In genomic region chr5:95605786-95606185, GRCh38 we compare ENCODE assay signal across 30 cellular contexts. TPM values are rescaled to one million over a fixed set of nuclear protein-coding genes. Genes with fewer than 3 reads are reported as not detected.
"Had no signal": no experiment of that assay in that cellular context is flagged by ENCODE, and none has a peak within 500 bp of the region (broad histone marks: within the 10 kb centered on the region; RNA-seq: fewer than 3 reads in every experiment).

No MANE protein-coding gene starts in this region.

- H3K36me3 ChIP-seq: left lung, pancreas, right atrium auricular region, right lobe of liver, thyroid gland, transverse colon had no signal

- DNase-seq: hypothalamus; kidney glomerular epithelial cell; left cardiac atrium; left lung; lower lobe of right lung; mammary epithelial cell; mesenchymal stem cell; naive thymus-derived CD8-positive, alpha-beta T cell; nucleus accumbens; pancreas; posterior cingulate gyrus; right lobe of liver; stimulated activated CD4-positive, alpha-beta T cell treated with anti-CD3 and anti-CD28 coated beads, Interleukin-12 subunit alpha, Interleukin-12 subunit beta, amount 100 ng/mL, for 4 hours; stimulated activated CD4-positive, alpha-beta T cell treated with anti-CD3 and anti-CD28 coated beads, Interleukin-15, amount 100 ng/mL, for 24 hours; stimulated activated CD4-positive, alpha-beta T cell treated with anti-CD3 and anti-CD28 coated beads, Interleukin-2, amount 100 ng/mL, for 24 hours; stimulated activated CD4-positive, alpha-beta T cell treated with anti-CD3 and anti-CD28 coated beads, Interleukin-4, amount 100 ng/mL, for 1 hour; stimulated activated naive B cell treated with anti-CD40 and anti-IgM and Interleukin-4, amounts not matched to agents 10 μg/mL and 1 μg/mL and 100 μg/mL, for 72 hours; stimulated activated naive CD8-positive, alpha-beta T cell treated with anti-CD3 and anti-CD28 coated beads, Interleukin-15, Interleukin-2, amounts not matched to agents 100 U/mL and 50 U/mL, for 24 hours; stomach; testis; thyroid gland; transverse colon; upper lobe of left lung had no signal

- H3K27ac ChIP-seq: left lung, lower lobe of right lung, pancreas, right atrium auricular region, right lobe of liver, testis, thyroid gland, upper lobe of left lung, vagina had no signal

- H3K4me3 ChIP-seq: left lung, lower lobe of right lung, pancreas, right atrium auricular region, right lobe of liver, stomach, testis, thyroid gland, transverse colon, upper lobe of left lung, vagina had no signal

- H3K27ac Mint-ChIP-seq: nephron; stimulated activated naive B cell treated with anti-CD40 and anti-IgM and Interleukin-4, amounts not matched to agents 10 μg/mL and 1 μg/mL and 100 μg/mL, for 72 hours had no signal

- H3K4me1 Mint-ChIP-seq: nephron; neural crest cell; stimulated activated naive B cell treated with anti-CD40 and anti-IgM and Interleukin-4, amounts not matched to agents 10 μg/mL and 1 μg/mL and 100 μg/mL, for 72 hours had no signal

- H3K4me1 ChIP-seq: left lung, lower lobe of right lung, pancreas, stomach, testis, thyroid gland, transverse colon, upper lobe of left lung, vagina had no signal

- H3K9me3 ChIP-seq: left lung, lower lobe of right lung, pancreas, right atrium auricular region, right lobe of liver, stomach, testis, thyroid gland, transverse colon, upper lobe of left lung, vagina had no signal

- H3K9me3 Mint-ChIP-seq: naive thymus-derived CD8-positive, alpha-beta T cell; nephron; stimulated activated naive B cell treated with anti-CD40 and anti-IgM and Interleukin-4, amounts not matched to agents 10 μg/mL and 1 μg/mL and 100 μg/mL, for 72 hours had no signal

- ATAC-seq: left cardiac atrium; left lung; lower lobe of right lung; naive thymus-derived CD8-positive, alpha-beta T cell; pancreas; right lobe of liver; stimulated activated naive B cell treated with anti-CD40 and anti-IgM and Interleukin-4, amounts not matched to agents 10 μg/mL and 1 μg/mL and 100 μg/mL, for 72 hours; stimulated activated naive CD8-positive, alpha-beta T cell treated with anti-CD3 and anti-CD28 coated beads, Interleukin-15, Interleukin-2, amounts not matched to agents 100 U/mL and 50 U/mL, for 24 hours had no signal

- H3K27me3 ChIP-seq: left lung, pancreas, right atrium auricular region, right lobe of liver, stomach, testis, thyroid gland, transverse colon, upper lobe of left lung, vagina had no signal

- H3K4me3 Mint-ChIP-seq: naive thymus-derived CD8-positive, alpha-beta T cell; nephron; neural crest cell; stimulated activated naive B cell treated with anti-CD40 and anti-IgM and Interleukin-4, amounts not matched to agents 10 μg/mL and 1 μg/mL and 100 μg/mL, for 72 hours had no signal

- H3K27me3 Mint-ChIP-seq: naive thymus-derived CD8-positive, alpha-beta T cell; stimulated activated naive B cell treated with anti-CD40 and anti-IgM and Interleukin-4, amounts not matched to agents 10 μg/mL and 1 μg/mL and 100 μg/mL, for 72 hours had no signal

RNA-seq across cellular contexts. Expression of gene GPR150, which starts 14.1 kb away (rescaled TPM):
- total RNA-seq: mucosa of gallbladder, neural crest cell, renal cortical epithelial cell, right atrium auricular region, urinary bladder had no signal
